ENCODE assay signal across 8 cellular contexts in genomic region chr14:51776102-51776894, GRCh38.
DNase-seq lines count a peak whose midpoint lies in the region; ATAC-seq and TF ChIP-seq lines count a peak whose summit lies in the region.

No MANE protein-coding gene starts in this region.

- no peak overlapping the region for H3K4me3 Mint-ChIP-seq in activated CD8-positive, alpha-beta memory T cell treated with anti-CD3 and anti-CD28 coated beads, Interleukin-2, amount 10 ng/mL, durations not matched to agents 7 days and 5 days
- H3K4me3 Mint-ChIP-seq in nephron: no peak overlapping the region

- DNase-seq in CMK (ENCODE audit: low read depth) (peak; percentile 12), NCI-H226 (peak; percentile 66), fibroblast of peridontal ligament (ENCODE audit: extremely low read depth) (peak; percentile 77), GF-D8 (lab: John Stamatoyannopoulos, UW) (no peak)
- peak; percentile 56 for DNase-seq in activated CD8-positive, alpha-beta memory T cell treated with anti-CD3 and anti-CD28 coated beads, Interleukin-2, amount 10 ng/mL, durations not matched to agents 7 days and 5 days

- no peak overlapping the region for H3K27ac Mint-ChIP-seq in activated CD8-positive, alpha-beta memory T cell treated with anti-CD3 and anti-CD28 coated beads, Interleukin-2, amount 10 ng/mL, durations not matched to agents 7 days and 5 days
- H3K27ac Mint-ChIP-seq in nephron: peak overlapping the region in 1 of 3 experiments; percentile 19

- H3K36me3 Mint-ChIP-seq in activated CD8-positive, alpha-beta memory T cell treated with anti-CD3 and anti-CD28 coated beads, Interleukin-2, amount 10 ng/mL, durations not matched to agents 7 days and 5 days: no peaks in the 10 kb centered on the region
- no peaks in the 10 kb centered on the region for H3K36me3 Mint-ChIP-seq in nephron (ENCODE audit: low read depth)

- peak; percentile 65 for ATAC-seq in GM21723 (IDR thresholded peaks at IDR 0.05; ENCODE audit: unreplicated experiment)
- peak; percentile 54 for ATAC-seq in activated CD8-positive, alpha-beta memory T cell treated with anti-CD3 and anti-CD28 coated beads, Interleukin-2, amount 10 ng/mL, durations not matched to agents 7 days and 5 days
- ATAC-seq in GM21381 (IDR thresholded peaks at IDR 0.05; ENCODE audit: unreplicated experiment): no peak

- no peaks in the 10 kb centered on the region for H3K9me3 Mint-ChIP-seq in activated CD8-positive, alpha-beta memory T cell treated with anti-CD3 and anti-CD28 coated beads, Interleukin-2, amount 10 ng/mL, durations not matched to agents 7 days and 5 days (ENCODE audit: low read depth)
- no peaks in the 10 kb centered on the region for H3K9me3 Mint-ChIP-seq in nephron

- peaks cover 18% of the 10 kb centered on the region for H3K27me3 Mint-ChIP-seq in activated CD8-positive, alpha-beta memory T cell treated with anti-CD3 and anti-CD28 coated beads, Interleukin-2, amount 10 ng/mL, durations not matched to agents 7 days and 5 days
- H3K27me3 Mint-ChIP-seq in nephron (ENCODE audit: low read depth): peaks cover 11% of the 10 kb centered on the region

- peaks cover 6% of the 10 kb centered on the region for H3K4me1 Mint-ChIP-seq in activated CD8-positive, alpha-beta memory T cell treated with anti-CD3 and anti-CD28 coated beads, Interleukin-2, amount 10 ng/mL, durations not matched to agents 7 days and 5 days
- peaks cover 7% of the 10 kb centered on the region for H3K4me1 Mint-ChIP-seq in nephron

- CTCF ChIA-PET in activated CD8-positive, alpha-beta memory T cell treated with anti-CD3 and anti-CD28 coated beads, Interleukin-2, amount 10 ng/mL, durations not matched to agents 7 days and 5 days (lab: Charles Lee): interaction anchor here (0.5 to 4.9 kb wide), 11 partner anchors 9 to 496 kb away, joined by 3 to 26 read pairs (median 4); partner anchors contain the start of gene FRMD6

- peak; percentile 57 to 78 (median 62) for TF ChIP-seq CTCF in nephron (IDR thresholded peaks at IDR 0.05; ENCODE audit: unreplicated experiment in 3 of 3)
